Comparison of ENCODE assay signal across 15 cellular contexts in genomic region chr17:44144966-44145739, GRCh38. TPM values are rescaled to one million over a fixed set of nuclear protein-coding genes. Genes with fewer than 3 reads are reported as not detected.
DNase-seq lines count a peak whose midpoint lies in the region; ATAC-seq and TF ChIP-seq lines count a peak whose summit lies in the region.
"Had no signal": no experiment of that assay in that cellular context is flagged by ENCODE, and none has a peak within 500 bp of the region (broad histone marks: within the 10 kb centered on the region; RNA-seq: fewer than 3 reads in every experiment).

No MANE protein-coding gene starts in this region.

- no peaks in the 10 kb centered on the region for H3K4me1 ChIP-seq in Panc1 (ENCODE audit: control insufficient read depth, insufficient read depth, low read length)
- peaks cover 8 to 40% (median 17%) of the 10 kb centered on the region in 3 donors for H3K4me1 ChIP-seq in esophagus squamous epithelium
- H3K4me1 ChIP-seq in prostate gland (replicated peaks): no peaks in the 10 kb centered on the region

- POLR2A ChIA-PET in Panc1 (lab: Charles Lee): interaction anchor here (0.6 kb wide), 1 partner anchor 1802 kb away, joined by 6 read pairs; no protein-coding TSS in a partner anchor

- H3K9me3 ChIP-seq in Panc1 (ENCODE audit: control insufficient read depth, insufficient read depth, low read depth, low read length) (no peaks in the 10 kb centered on the region), esophagus squamous epithelium (no peaks in the 10 kb centered on the region), prostate gland (no peaks in the 10 kb centered on the region)
- H3K9me3 ChIP-seq: left lung, Peyer's patch had no signal

- TF ChIP-seq POLR2A in esophagus squamous epithelium (IDR thresholded peaks at IDR 0.05) (no peak), prostate gland (IDR thresholded peaks at IDR 0.05) (no peak)

- no peak for ATAC-seq in Panc1
- peak; percentile 77 for ATAC-seq in omental fat pad (ENCODE audit: low FRiP score)
- ATAC-seq: left lung; naive thymus-derived CD8-positive, alpha-beta T cell had no signal

- in situ Hi-C loops in Panc1 (cut with HindIII; ENCODE audit: low pct_unique_long_range_greater_than_20kb, low sequenced_read_pairs): no loop called here

- DNase-seq in Panc1 (ENCODE audit: low read depth, low spot score) (no peak), esophagus squamous epithelium (lab: John Stamatoyannopoulos, UW) (no peak), omental fat pad (ENCODE audit: low spot score) (peak; percentile 57), prostate gland (ENCODE audit: low spot score) (no peak), GF-D8 (lab: John Stamatoyannopoulos, UW) (no peak)
- DNase-seq in stimulated activated CD4-positive, alpha-beta T cell treated with anti-CD3 and anti-CD28 coated beads, Interleukin-4, amount 100 ng/mL, for 4 hours: no peak
- DNase-seq: effector CD8-positive, alpha-beta T cell; GM23248; hippocampal formation; KG1; naive thymus-derived CD8-positive, alpha-beta T cell; NCI-H510A; Peyer's patch; T1000 had no signal

- CTCF ChIA-PET in Panc1 (lab: Charles Lee): interaction anchor here (0.6 to 0.7 kb wide), 2 partner anchors 201 to 214 kb away, joined by 3 to 6 read pairs; no protein-coding TSS in a partner anchor

- TF ChIP-seq CTCF in Panc1 (IDR thresholded peaks at IDR 0.05): no peak
- TF ChIP-seq CTCF in esophagus squamous epithelium (IDR thresholded peaks at IDR 0.05): no peak
- TF ChIP-seq CTCF in omental fat pad (IDR thresholded peaks at IDR 0.05): no peak
- no peak for TF ChIP-seq CTCF in prostate gland (IDR thresholded peaks at IDR 0.05)

- H3K36me3 ChIP-seq in Panc1 (ENCODE audit: control insufficient read depth, insufficient read depth, low read length) (no peaks in the 10 kb centered on the region; the same call in 1 of the 2 replicates), esophagus squamous epithelium (peaks cover 0 to 8% (median 0%) of the 10 kb centered on the region in 3 donors), prostate gland (no peaks in the 10 kb centered on the region)
- H3K36me3 ChIP-seq: left lung, Peyer's patch had no signal

- intact Hi-C loops in Panc1 (cut with micrococcal nuclease; ENCODE audit: unreplicated experiment) (no loop called here), esophagus squamous epithelium (cut with DNase I) (no loop called here), prostate gland (cut with DNase I) (no loop called here)

- 43 to 66% methylated on average over 7 of the region's 7 CpGs for WGBS in esophagus squamous epithelium, 2 donors
- WGBS in prostate gland: 77% methylated on average over 7 of the region's 7 CpGs

- BruUV-seq in Panc1 (replicated peaks; lab: Mats Ljungman, UMichigan): TSS peak; percentile 33

- H3K4me3 ChIP-seq in Panc1 (ENCODE audit: low read depth in 2 of 2, low read length in 2 of 2) (no peak overlapping the region), esophagus squamous epithelium (no peak overlapping the region), prostate gland (no peak overlapping the region)
- H3K4me3 ChIP-seq: GM23248, left lung, Peyer's patch had no signal

- H3K27ac ChIP-seq in Panc1 (ENCODE audit: low read length) (no peak overlapping the region), esophagus squamous epithelium (peak overlapping the region in 3 of 4 donors; percentile 21 to 40 (median 25)), prostate gland (no peak overlapping the region)
- H3K27ac ChIP-seq: GM23248, left lung, Peyer's patch had no signal

- H3K27me3 ChIP-seq in Panc1 (ENCODE audit: control insufficient read depth, insufficient read depth, low read length) (no peaks in the 10 kb centered on the region), esophagus squamous epithelium (no peaks in the 10 kb centered on the region), prostate gland (replicated peaks; ENCODE audit: insufficient read depth) (no peaks in the 10 kb centered on the region)
- H3K27me3 ChIP-seq: left lung, Peyer's patch had no signal

RNA-seq across cellular contexts. Expression of gene HROB, which starts 3.4 kb away (rescaled TPM):
- total RNA-seq in Panc1 (2021; ENCODE audit: unreplicated experiment) (7.8 TPM), esophagus squamous epithelium (1 to 10 TPM; 1.9 to 4.7 (median 4.0) TPM), omental fat pad (1 to 10 TPM; 1.0 to 5.2 (median 1.5) TPM), prostate gland (1 to 10 TPM; 1.4 to 8.1 TPM)
- polyA plus RNA-seq in Panc1 (2012; ENCODE audit: insufficient read length): 2.7 TPM

RNA-seq across cellular contexts. Expression of gene HDAC5, which starts 21.7 kb away (rescaled TPM):
- total RNA-seq in Panc1 (2021; ENCODE audit: unreplicated experiment) (11.5 TPM), esophagus squamous epithelium (100 to 1,000 TPM in 1 of 4 donors, 10 to 100 TPM in 3; 31.1 to 135 (median 68.0) TPM), omental fat pad (10 to 100 TPM; 52.5 to 91.9 (median 62.4) TPM), prostate gland (100 to 1,000 TPM in 1 of 2 donors, 10 to 100 TPM in 1; 71.2 to 145 TPM)
- polyA plus RNA-seq in Panc1 (2012; ENCODE audit: insufficient read length): 27.9 TPM

RNA-seq across cellular contexts. Expression of gene ASB16, which starts 25.4 kb away (rescaled TPM):
- total RNA-seq in Panc1 (2021; ENCODE audit: unreplicated experiment): not detected
- polyA plus RNA-seq in Panc1 (2012; ENCODE audit: insufficient read length): 1.5 TPM
- under 1 TPM in 1 of 4 donors, not detected in 3; 0.11 TPM for total RNA-seq in esophagus squamous epithelium
- total RNA-seq in omental fat pad: under 1 TPM in 1 of 4 donors, not detected in 3; 0.19 TPM
- total RNA-seq in prostate gland: 1 to 10 TPM; 3.2 to 4.4 TPM
- total RNA-seq: GM23248; left lung; naive thymus-derived CD8-positive, alpha-beta T cell had no signal

RNA-seq across cellular contexts. Expression of gene TMUB2, which starts 41.6 kb away (rescaled TPM):
- 30.7 TPM for total RNA-seq in Panc1 (2021; ENCODE audit: unreplicated experiment)
- polyA plus RNA-seq in Panc1 (2012; ENCODE audit: insufficient read length): 31.4 TPM
- total RNA-seq in esophagus squamous epithelium: 10 to 100 TPM; 14.6 to 25.5 (median 21.6) TPM
- total RNA-seq in omental fat pad: 10 to 100 TPM; 31.7 to 41.2 (median 35.8) TPM
- total RNA-seq in prostate gland: 10 to 100 TPM; 42.9 to 67.2 TPM

RNA-seq across cellular contexts. Expression of gene ATXN7L3, which starts 54.5 kb away (rescaled TPM):
- total RNA-seq in Panc1 (2021; ENCODE audit: unreplicated experiment) (69.8 TPM), esophagus squamous epithelium (10 to 100 TPM; 37.7 to 47.3 (median 44.0) TPM), omental fat pad (10 to 100 TPM; 37.8 to 55.2 (median 45.0) TPM), prostate gland (10 to 100 TPM; 45.8 to 72.0 TPM)
- 57.4 TPM for polyA plus RNA-seq in Panc1 (2012; ENCODE audit: insufficient read length)

Comparison
In these comparisons a context has a peak if more than half of its experiments do, and no peak if none do; other contexts are left out.
1. H3K27ac ChIP-seq: peak in esophagus squamous epithelium (3 of 4); none in Panc1 (single experiment) and prostate gland (0 of 2).